Comparison of ENCODE assay signal across 20 cellular contexts in the genomic region with DNA sequence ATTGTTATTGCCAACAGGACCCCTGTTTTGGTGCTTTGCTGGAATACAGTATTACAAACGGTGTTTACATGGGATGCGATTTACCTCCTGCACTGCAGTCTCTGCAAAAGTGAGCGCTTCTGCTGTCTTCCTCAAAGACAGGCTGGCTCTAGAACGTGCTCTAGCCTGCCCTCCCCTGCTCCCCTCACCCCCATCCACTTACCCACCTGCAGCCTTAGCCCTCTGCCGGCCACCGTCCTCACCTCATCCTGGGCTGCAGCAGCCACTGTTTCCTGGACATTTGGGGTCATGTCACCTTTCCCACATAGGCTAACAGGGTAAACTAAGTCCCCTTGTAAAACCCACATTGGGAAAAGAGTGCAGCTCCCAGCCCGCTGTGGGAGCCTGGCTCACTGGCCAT. TPM values are rescaled to one million over a fixed set of nuclear protein-coding genes. Genes with fewer than 3 reads are reported as not detected.
DNase-seq lines count a peak whose midpoint lies in the region; ATAC-seq, FAIRE-seq and TF ChIP-seq lines count a peak whose summit lies in the region.
"Had no signal": no experiment of that assay in that cellular context is flagged by ENCODE, and none has a peak within 500 bp of the region (broad histone marks: within the 10 kb centered on the region; RNA-seq: fewer than 3 reads in every experiment).

No MANE protein-coding gene starts in this region.

- H3K4ac ChIP-seq in neuronal stem cell (ENCODE audit: low read length) = no peak overlapping the region

- H3K9me3 Mint-ChIP-seq in endodermal cell = no peaks in the 10 kb centered on the region
- H3K9me3 Mint-ChIP-seq: CD8-positive, alpha-beta T cell; IgD-negative memory B cell had no signal

- no peak overlapping the region for H3K23ac ChIP-seq in neuronal stem cell (ENCODE audit: low read depth, low read length, poor library complexity)

- H4K8ac ChIP-seq in neuronal stem cell (ENCODE audit: low read depth, low read length) = no peak overlapping the region

- no peak overlapping the region for H3K27ac Mint-ChIP-seq in endodermal cell
- H3K27ac Mint-ChIP-seq: B cell; CD8-positive, alpha-beta T cell; IgD-negative memory B cell had no signal

- intact Hi-C loops in HepG2 (cut with micrococcal nuclease; ENCODE audit: unreplicated experiment) (no loop called here), right lobe of liver (cut with DNase I) (no loop called here), vagina (cut with DNase I) (no loop called here)

- H2AFZ ChIP-seq in HepG2 (ENCODE audit: low read length) (no peak overlapping the region), neuronal stem cell (ENCODE audit: low read length) (no peak overlapping the region)

- H3K4me2 ChIP-seq in HepG2 (ENCODE audit: low read depth, low read length) = no peak overlapping the region
- H3K4me2 ChIP-seq in neuronal stem cell (ENCODE audit: insufficient read depth, low read length, poor library complexity, severe bottlenecking) = no peak overlapping the region
- H3K4me2 ChIP-seq: BLaER1 treated with 17β-estradiol and CSF1 and Interleukin-3, amounts not matched to agents 10 nM and 100 nM had no signal

- no peak overlapping the region for H2BK12ac ChIP-seq in neuronal stem cell (ENCODE audit: low read length)

- no peaks in the 10 kb centered on the region for H3K79me1 ChIP-seq in neuronal stem cell (ENCODE audit: low read depth, low read length)

- CTCF ChIA-PET in HepG2 (lab: Yijun Ruan, JAX; ENCODE audit: low intra/inter-chr PET ratio, low total read pairs) = no interaction called here

- no peak overlapping the region for H3K14ac ChIP-seq in neuronal stem cell (ENCODE audit: low read length)

- ATAC-seq in HepG2 = peak; percentile 78
- ATAC-seq in right lobe of liver = no peak
- ATAC-seq: CD8-positive, alpha-beta T cell had no signal

- H3K4me1 Mint-ChIP-seq in endodermal cell = peaks cover 4% of the 10 kb centered on the region
- H3K4me1 Mint-ChIP-seq: B cell, IgD-negative memory B cell had no signal

- BruUV-seq in HepG2 (replicated peaks; lab: Mats Ljungman, UMichigan) = no TSS peak

- H4K91ac ChIP-seq in neuronal stem cell (ENCODE audit: low read depth, low read length, poor library complexity) = no peak overlapping the region

- no peaks in the 10 kb centered on the region for H3K79me2 ChIP-seq in HepG2 (ENCODE audit: insufficient read depth, low read length)

- peaks cover 3% of the 10 kb centered on the region for H3K27me3 Mint-ChIP-seq in endodermal cell (ENCODE audit: insufficient read depth)

- no peak for TF ChIP-seq RAD21 in HepG2 (CRISPR knock-in tag; IDR thresholded peaks at IDR 0.05)

- no peak overlapping the region for H2AK5ac ChIP-seq in neuronal stem cell (ENCODE audit: low read depth, low read length)

- WGBS in HepG2 (ENCODE audit: low lambda C conversion rate) = 53% methylated on average over 5 of the region's 7 CpGs
- WGBS in right lobe of liver (ENCODE audit: insufficient coverage, low coverage, low lambda C conversion rate, missing lambda C conversion rate) = 88% methylated on average over 2 of the region's 7 CpGs
- 87 to 88% methylated on average over 7 of the region's 7 CpGs for WGBS in endodermal cell (ENCODE audit: insufficient coverage in 1 of 2, insufficient read length in 1 of 2), 2 experiments
- WGBS in neuronal stem cell (ENCODE audit: extremely low coverage in 2 of 2, insufficient read length in 2 of 2, insufficient replicate concordance in 1 of 2), 2 donors = no CpG with 5 or more reads among the region's 7 CpGs

- no peak for FAIRE-seq in HepG2 (lab: Jason Lieb, UNC)
- FAIRE-seq: GM19239 had no signal

- TF ChIP-seq EP300 in HepG2 (IDR thresholded peaks at IDR 0.05; ENCODE audit: low read depth in 2 of 2, low read length in 2 of 2) = no peak
- TF ChIP-seq EP300 in HepG2 (CRISPR knock-in tag; IDR thresholded peaks at IDR 0.05; ENCODE audit: borderline replicate concordance) = no peak

- DNase-seq in HepG2 (ENCODE audit: low spot score) = no peak
- DNase-seq in right lobe of liver = no peak
- DNase-seq in endodermal cell = peak; percentile 47
- no peak for DNase-seq in neuronal stem cell (ENCODE audit: low spot score)
- no peak for DNase-seq in vagina (ENCODE audit: extremely low spot score in 2 of 2)
- no peak for DNase-seq in GM13977 (ENCODE audit: low spot score)
- DNase-seq in retina = no peak
- DNase-seq: 8988T; Calu3; CD8-positive, alpha-beta T cell; DMS79 treated with DMSO at 0.1 percent for 48 hours; GF-D8; GOT3; HCEC 1CT; KBM-7 had no signal

- H2BK15ac ChIP-seq in neuronal stem cell (ENCODE audit: low read length) = no peak overlapping the region

- TF ChIP-seq CTCF in HepG2 (CRISPR knock-in tag; IDR thresholded peaks at IDR 0.05) (no peak), right lobe of liver (IDR thresholded peaks at IDR 0.05) (no peak), endodermal cell (conservative IDR thresholded peaks at IDR 0.05) (peak; percentile 29), vagina (IDR thresholded peaks at IDR 0.05) (no peak), GM13977 (IDR thresholded peaks at IDR 0.05; ENCODE audit: extremely low read depth, insufficient read depth, missing control alignments) (no peak)

- H4K20me1 ChIP-seq in HepG2 (ENCODE audit: insufficient read depth, low read length) = no peaks in the 10 kb centered on the region

- peaks cover 1 to 40% of the 10 kb centered on the region in 2 experiments; a peak in 4 of 5 replicates for H3K27me3 ChIP-seq in HepG2 (ENCODE audit: control insufficient read depth in 1 of 2, insufficient read depth in 2 of 2, low read length in 2 of 2)
- no peaks in the 10 kb centered on the region for H3K27me3 ChIP-seq in right lobe of liver
- peaks cover 7% of the 10 kb centered on the region for H3K27me3 ChIP-seq in endodermal cell (ENCODE audit: control insufficient read depth, insufficient read depth, low read length, poor library complexity, severe bottlenecking)
- peaks cover 0 to 29% (median 0%) of the 10 kb centered on the region in 3 experiments for H3K27me3 ChIP-seq in neuronal stem cell (ENCODE audit: control insufficient read depth in 3 of 3, insufficient read depth in 3 of 3, low read depth in 1 of 3, low read length in 3 of 3)
- H3K27me3 ChIP-seq in vagina = no peaks in the 10 kb centered on the region
- H3K27me3 ChIP-seq: BLaER1 treated with 17β-estradiol and CSF1 and Interleukin-3, amounts not matched to agents 10 nM and 100 nM had no signal

- TF ChIP-seq POLR2A in HepG2 (IDR thresholded peaks at IDR 0.05; ENCODE audit: insufficient read depth in 1 of 2, low read depth in 2 of 2, low read length in 2 of 2) (no peak), right lobe of liver (IDR thresholded peaks at IDR 0.05) (no peak), vagina (IDR thresholded peaks at IDR 0.05) (no peak)

- no peak overlapping the region for H3K4me3 Mint-ChIP-seq in endodermal cell
- H3K4me3 Mint-ChIP-seq: B cell; CD8-positive, alpha-beta T cell; IgD-negative memory B cell had no signal

- H3K4me3 ChIP-seq in HepG2 (replicated peaks in 1 of 3; ENCODE audit: insufficient read depth in 1 of 3, low read depth in 2 of 3, low read length in 3 of 3) = no peak overlapping the region
- no peak overlapping the region for H3K4me3 ChIP-seq in right lobe of liver
- no peak overlapping the region for H3K4me3 ChIP-seq in endodermal cell (ENCODE audit: low read length)
- no peak overlapping the region for H3K4me3 ChIP-seq in neuronal stem cell (ENCODE audit: low read length in 2 of 2)
- H3K4me3 ChIP-seq in vagina = no peak overlapping the region
- H3K4me3 ChIP-seq: BLaER1 treated with 17β-estradiol and CSF1 and Interleukin-3, amounts not matched to agents 10 nM and 100 nM had no signal

- H3K36me3 Mint-ChIP-seq in endodermal cell (ENCODE audit: low read depth) = no peaks in the 10 kb centered on the region
- H3K36me3 Mint-ChIP-seq: CD8-positive, alpha-beta T cell; IgD-negative memory B cell had no signal

- peak overlapping the region; percentile 35 for H3K18ac ChIP-seq in neuronal stem cell (ENCODE audit: low read length)

- H3K9ac ChIP-seq in HepG2 (ENCODE audit: insufficient read depth, low read depth, low read length) (no peak overlapping the region), endodermal cell (ENCODE audit: extremely low read depth, low read length, poor library complexity, severe bottlenecking) (no peak overlapping the region), neuronal stem cell (ENCODE audit: low read depth, low read length, poor library complexity) (no peak overlapping the region)
- H3K9ac ChIP-seq: BLaER1 treated with 17β-estradiol and CSF1 and Interleukin-3, amounts not matched to agents 10 nM and 100 nM had no signal

- H2BK120ac ChIP-seq in neuronal stem cell (ENCODE audit: low read depth, low read length) = no peak overlapping the region

- H3K9me3 ChIP-seq in HepG2 (ENCODE audit: low read length) (no peaks in the 10 kb centered on the region), right lobe of liver (no peaks in the 10 kb centered on the region), endodermal cell (ENCODE audit: control insufficient read depth, low read length) (no peaks in the 10 kb centered on the region), neuronal stem cell (replicated peaks in 1 of 2; ENCODE audit: control insufficient read depth in 2 of 2, insufficient read depth in 1 of 2, low read depth in 1 of 2, low read length in 2 of 2) (peaks cover 0 to 1% of the 10 kb centered on the region in 2 donors), vagina (no peaks in the 10 kb centered on the region)

- no peak overlapping the region for H3K27ac ChIP-seq in HepG2 (ENCODE audit: extremely low read length, insufficient read depth, low read length)
- no peak overlapping the region for H3K27ac ChIP-seq in right lobe of liver
- H3K27ac ChIP-seq in endodermal cell (ENCODE audit: low read depth, low read length) = no peak overlapping the region
- no peak overlapping the region for H3K27ac ChIP-seq in neuronal stem cell (replicated peaks; ENCODE audit: low read length)
- no peak overlapping the region for H3K27ac ChIP-seq in vagina
- H3K27ac ChIP-seq: BLaER1 treated with 17β-estradiol and CSF1 and Interleukin-3, amounts not matched to agents 10 nM and 100 nM; HL-60 had no signal

- in situ Hi-C loops in HepG2 (cut with HindIII; ENCODE audit: extremely low pct_ligation_motif_present, low pct_unique_long_range_greater_than_20kb) = no loop called here
- in situ Hi-C loops in GM13977 (cut with MboI; ENCODE audit: low pct_unique_long_range_greater_than_20kb, low sequenced_read_pairs, unreplicated experiment) = no loop called here

- H3K4me1 ChIP-seq in HepG2 (ENCODE audit: insufficient read depth, low read length) (no peaks in the 10 kb centered on the region), right lobe of liver (no peaks in the 10 kb centered on the region), endodermal cell (ENCODE audit: control insufficient read depth, insufficient read depth, low read length) (no peaks in the 10 kb centered on the region), neuronal stem cell (ENCODE audit: control insufficient read depth in 2 of 2, insufficient read depth in 1 of 2, low read depth in 1 of 2, low read length in 2 of 2) (peaks cover 0 to 2% of the 10 kb centered on the region in 2 donors), vagina (no peaks in the 10 kb centered on the region)

- peak overlapping the region; percentile 4 for H2BK5ac ChIP-seq in neuronal stem cell (ENCODE audit: low read length)

- no peaks in the 10 kb centered on the region for H3K36me3 ChIP-seq in HepG2 (replicated peaks in 1 of 2; ENCODE audit: control insufficient read depth in 1 of 2, insufficient read depth in 2 of 2, low read length in 2 of 2)
- no peaks in the 10 kb centered on the region for H3K36me3 ChIP-seq in right lobe of liver
- H3K36me3 ChIP-seq in endodermal cell (ENCODE audit: control insufficient read depth, insufficient read depth, low read length) = no peaks in the 10 kb centered on the region
- no peaks in the 10 kb centered on the region for H3K36me3 ChIP-seq in neuronal stem cell (replicated peaks in 1 of 2; ENCODE audit: control insufficient read depth in 2 of 2, insufficient read depth in 2 of 2, low read length in 2 of 2)
- no peaks in the 10 kb centered on the region for H3K36me3 ChIP-seq in vagina
- H3K36me3 ChIP-seq: BLaER1 treated with 17β-estradiol and CSF1 and Interleukin-3, amounts not matched to agents 10 nM and 100 nM had no signal

- POLR2A ChIA-PET in HepG2 (lab: Yijun Ruan, JAX) = no interaction called here

RNA-seq across cellular contexts. Expression of a gene that starts 9.6 kb away (rescaled TPM):
- total RNA-seq in HepG2 (2016; rRNA removed; fragmentation: Illumina TruSeq; extraction: Trizol) = 0.15 and 0.58 TPM in 2 replicates
- 0.20 and 0.35 TPM in 2 replicates for total RNA-seq in HepG2 (2016; cell fraction: cytosol; rRNA removed; fragmentation: Illumina TruSeq; extraction: Trizol; ENCODE audit: low read depth)
- total RNA-seq in HepG2 (2016; cell fraction: insoluble cytoplasmic fraction; rRNA removed; fragmentation: Illumina TruSeq; extraction: Trizol) = 0.19 TPM in 2 replicates
- total RNA-seq in HepG2 (2016; cell fraction: membrane; rRNA removed; fragmentation: Illumina TruSeq; extraction: Trizol) = 1.1 and 1.4 TPM in 2 replicates
- 0.47 and 0.56 TPM in 2 replicates for total RNA-seq in HepG2 (2016; cell fraction: nucleus; rRNA removed; fragmentation: Illumina TruSeq; extraction: Trizol)
- polyA plus RNA-seq in HepG2 (2011; rRNA removed) = 1.1 TPM in 2 replicates
- 0.99 and 1.7 TPM in 2 replicates for polyA plus RNA-seq in HepG2 (2011; cell fraction: cytosol; rRNA removed)
- 2.5 and 4.2 TPM in 2 replicates for polyA plus RNA-seq in HepG2 (2011; cell fraction: nucleus; rRNA removed)
- 1.6 and 3.8 TPM in 2 replicates for polyA plus RNA-seq in HepG2 (2012)
- 1.3 and 1.4 TPM in 2 replicates for polyA plus RNA-seq in HepG2 (2016; cell fraction: cytosol; fragmentation: Illumina TruSeq; extraction: Trizol; ENCODE audit: low read depth)
- polyA plus RNA-seq in HepG2 (2016; cell fraction: insoluble cytoplasmic fraction; fragmentation: Illumina TruSeq; extraction: Trizol; ENCODE audit: low read depth) = 1.1 and 1.4 TPM in 2 replicates
- 2.9 and 3.6 TPM in 2 replicates for polyA plus RNA-seq in HepG2 (2016; cell fraction: membrane; fragmentation: Illumina TruSeq; extraction: Trizol; ENCODE audit: low read depth)
- 2.0 and 2.3 TPM in 2 replicates for polyA plus RNA-seq in HepG2 (2016; cell fraction: nucleus; fragmentation: Illumina TruSeq; extraction: Trizol; ENCODE audit: insufficient read depth, low read depth)
- polyA minus RNA-seq in HepG2 (2011; rRNA and poly(A)+ RNA removed; ENCODE audit: low replicate concordance) = 0.78 and 0.84 TPM in 2 replicates
- polyA minus RNA-seq in HepG2 (2011; cell fraction: cytosol; rRNA and poly(A)+ RNA removed) = 0.30 and 0.79 TPM in 2 replicates
- 0.37 and 0.39 TPM in 2 replicates for polyA minus RNA-seq in HepG2 (2011; cell fraction: nucleus; rRNA and poly(A)+ RNA removed)
- total RNA-seq in right lobe of liver = 10 to 100 TPM in 1 of 6 experiments, 1 to 10 TPM in 5; 3.9 to 12.3 (median 7.2) TPM
- total RNA-seq in endodermal cell = 10 to 100 TPM in 1 of 2 donors, 1 to 10 TPM in 1; 8.8 to 11.2 TPM
- 1.6 TPM for polyA plus RNA-seq in endodermal cell (2013, experiment 1 of 2)
- 1.4 TPM for polyA plus RNA-seq in endodermal cell (2013, experiment 2 of 2)
- polyA plus RNA-seq in neuronal stem cell (2013, experiment 1 of 2) = 3.0 TPM
- 3.1 TPM for polyA plus RNA-seq in neuronal stem cell (2013, experiment 2 of 2)
- total RNA-seq in vagina = 4.2 TPM
- polyA plus RNA-seq: IgD-negative memory B cell had no signal

RNA-seq across cellular contexts. Expression of a gene that starts 24.8 kb away (rescaled TPM):
- 16.2 and 21.5 TPM in 2 replicates for total RNA-seq in HepG2 (2016; rRNA removed; fragmentation: Illumina TruSeq; extraction: Trizol)
- total RNA-seq in HepG2 (2016; cell fraction: cytosol; rRNA removed; fragmentation: Illumina TruSeq; extraction: Trizol; ENCODE audit: low read depth) = 8.1 and 8.5 TPM in 2 replicates
- total RNA-seq in HepG2 (2016; cell fraction: insoluble cytoplasmic fraction; rRNA removed; fragmentation: Illumina TruSeq; extraction: Trizol) = 14.1 and 20.1 TPM in 2 replicates
- 15.9 and 17.7 TPM in 2 replicates for total RNA-seq in HepG2 (2016; cell fraction: membrane; rRNA removed; fragmentation: Illumina TruSeq; extraction: Trizol)
- 12.3 and 17.7 TPM in 2 replicates for total RNA-seq in HepG2 (2016; cell fraction: nucleus; rRNA removed; fragmentation: Illumina TruSeq; extraction: Trizol)
- polyA plus RNA-seq in HepG2 (2011; rRNA removed) = 28.9 and 36.8 TPM in 2 replicates
- 15.8 and 28.0 TPM in 2 replicates for polyA plus RNA-seq in HepG2 (2011; cell fraction: cytosol; rRNA removed)
- polyA plus RNA-seq in HepG2 (2011; cell fraction: nucleus; rRNA removed) = 241 and 327 TPM in 2 replicates
- 19.6 and 35.2 TPM in 2 replicates for polyA plus RNA-seq in HepG2 (2012)
- polyA plus RNA-seq in HepG2 (2016; cell fraction: cytosol; fragmentation: Illumina TruSeq; extraction: Trizol; ENCODE audit: low read depth) = 10.4 and 11.2 TPM in 2 replicates
- polyA plus RNA-seq in HepG2 (2016; cell fraction: insoluble cytoplasmic fraction; fragmentation: Illumina TruSeq; extraction: Trizol; ENCODE audit: low read depth) = 19.9 and 22.8 TPM in 2 replicates
- polyA plus RNA-seq in HepG2 (2016; cell fraction: membrane; fragmentation: Illumina TruSeq; extraction: Trizol; ENCODE audit: low read depth) = 15.2 and 16.9 TPM in 2 replicates
- polyA plus RNA-seq in HepG2 (2016; cell fraction: nucleus; fragmentation: Illumina TruSeq; extraction: Trizol; ENCODE audit: insufficient read depth, low read depth) = 56.6 and 60.9 TPM in 2 replicates
- polyA minus RNA-seq in HepG2 (2011; rRNA and poly(A)+ RNA removed; ENCODE audit: low replicate concordance) = 22.4 and 30.1 TPM in 2 replicates
- polyA minus RNA-seq in HepG2 (2011; cell fraction: cytosol; rRNA and poly(A)+ RNA removed) = 9.7 and 11.7 TPM in 2 replicates
- polyA minus RNA-seq in HepG2 (2011; cell fraction: nucleus; rRNA and poly(A)+ RNA removed) = 14.4 and 18.2 TPM in 2 replicates
- 10 to 100 TPM; 18.9 to 30.2 (median 22.8) TPM for total RNA-seq in right lobe of liver
- 10 to 100 TPM; 49.6 to 56.4 TPM for total RNA-seq in endodermal cell
- 34.2 TPM for polyA plus RNA-seq in endodermal cell (2013, experiment 1 of 2)
- 30.6 TPM for polyA plus RNA-seq in endodermal cell (2013, experiment 2 of 2)
- 34.5 TPM for polyA plus RNA-seq in neuronal stem cell (2013, experiment 1 of 2)
- 33.8 TPM for polyA plus RNA-seq in neuronal stem cell (2013, experiment 2 of 2)
- 40.3 TPM for total RNA-seq in vagina

RNA-seq across cellular contexts. Expression of a gene that starts 39.9 kb away (rescaled TPM):
- total RNA-seq in HepG2 (2016; rRNA removed; fragmentation: Illumina TruSeq; extraction: Trizol) (12.5 and 19.0 TPM in 2 replicates), right lobe of liver (10 to 100 TPM; 51.1 to 67.8 (median 59.2) TPM), endodermal cell (10 to 100 TPM; 22.2 to 22.9 TPM), vagina (39.0 TPM)
- total RNA-seq in HepG2 (2016; cell fraction: cytosol; rRNA removed; fragmentation: Illumina TruSeq; extraction: Trizol; ENCODE audit: low read depth) = 2.8 and 3.8 TPM in 2 replicates
- 9.4 and 19.8 TPM in 2 replicates for total RNA-seq in HepG2 (2016; cell fraction: insoluble cytoplasmic fraction; rRNA removed; fragmentation: Illumina TruSeq; extraction: Trizol)
- total RNA-seq in HepG2 (2016; cell fraction: membrane; rRNA removed; fragmentation: Illumina TruSeq; extraction: Trizol) = 6.0 and 7.6 TPM in 2 replicates
- total RNA-seq in HepG2 (2016; cell fraction: nucleus; rRNA removed; fragmentation: Illumina TruSeq; extraction: Trizol) = 18.8 and 19.9 TPM in 2 replicates
- polyA plus RNA-seq in HepG2 (2011; rRNA removed) = 14.4 and 18.7 TPM in 2 replicates
- 10.0 and 18.1 TPM in 2 replicates for polyA plus RNA-seq in HepG2 (2011; cell fraction: cytosol; rRNA removed)
- 88.6 and 104 TPM in 2 replicates for polyA plus RNA-seq in HepG2 (2011; cell fraction: nucleus; rRNA removed)
- 10.9 and 17.7 TPM in 2 replicates for polyA plus RNA-seq in HepG2 (2012)
- polyA plus RNA-seq in HepG2 (2016; cell fraction: cytosol; fragmentation: Illumina TruSeq; extraction: Trizol; ENCODE audit: low read depth) = 3.5 and 4.0 TPM in 2 replicates
- polyA plus RNA-seq in HepG2 (2016; cell fraction: insoluble cytoplasmic fraction; fragmentation: Illumina TruSeq; extraction: Trizol; ENCODE audit: low read depth) = 9.5 and 12.3 TPM in 2 replicates
- polyA plus RNA-seq in HepG2 (2016; cell fraction: membrane; fragmentation: Illumina TruSeq; extraction: Trizol; ENCODE audit: low read depth) = 4.9 and 5.3 TPM in 2 replicates
- 54.2 and 57.7 TPM in 2 replicates for polyA plus RNA-seq in HepG2 (2016; cell fraction: nucleus; fragmentation: Illumina TruSeq; extraction: Trizol; ENCODE audit: insufficient read depth, low read depth)
- 9.7 and 16.7 TPM in 2 replicates for polyA minus RNA-seq in HepG2 (2011; rRNA and poly(A)+ RNA removed; ENCODE audit: low replicate concordance)
- polyA minus RNA-seq in HepG2 (2011; cell fraction: cytosol; rRNA and poly(A)+ RNA removed) = 6.4 and 6.9 TPM in 2 replicates
- 7.5 and 7.7 TPM in 2 replicates for polyA minus RNA-seq in HepG2 (2011; cell fraction: nucleus; rRNA and poly(A)+ RNA removed)
- 17.4 TPM for polyA plus RNA-seq in endodermal cell (2013, experiment 1 of 2)
- polyA plus RNA-seq in endodermal cell (2013, experiment 2 of 2) = 17.2 TPM
- polyA plus RNA-seq in neuronal stem cell (2013, experiment 1 of 2) = 11.5 TPM
- polyA plus RNA-seq in neuronal stem cell (2013, experiment 2 of 2) = 11.4 TPM
